ENCODE assay signal across 26 cellular contexts in the genomic region with DNA sequence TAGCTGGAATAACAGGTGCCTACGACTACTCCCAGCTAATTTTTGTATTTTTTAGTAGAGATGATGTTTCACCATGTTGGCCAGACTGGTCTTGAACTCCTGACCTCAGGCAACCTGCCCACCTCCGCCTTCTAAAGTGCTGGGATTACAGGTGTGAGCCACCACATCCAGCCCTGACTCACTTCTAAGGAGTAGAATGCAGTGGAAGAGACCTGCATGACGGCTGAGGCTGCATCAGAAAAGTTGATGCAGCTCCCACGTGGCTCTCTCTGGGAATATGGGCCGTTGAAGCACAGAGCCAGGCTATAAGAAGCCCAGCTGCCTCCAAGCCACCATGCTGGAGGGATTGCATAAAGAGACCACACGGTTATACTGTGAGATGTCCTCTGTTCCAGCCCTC.
"Had no signal": no experiment of that assay in that cellular context is flagged by ENCODE, and none has a peak within 500 bp of the region (broad histone marks: within the 10 kb centered on the region; RNA-seq: fewer than 3 reads in every experiment).

No MANE protein-coding gene starts in this region.

- H3K36me3 Mint-ChIP-seq: immature natural killer cell; naive thymus-derived CD8-positive, alpha-beta T cell; neural progenitor cell; WTC11 had no signal

- H3K9ac ChIP-seq: neural progenitor cell had no signal

- DNase-seq: activated CD4-positive, alpha-beta T cell treated with anti-CD3 and anti-CD28 coated beads for 4 hours; activated CD4-positive, alpha-beta T cell treated with anti-CD3 and anti-CD28 coated beads, Interleukin-2, amount 50 U/mL, for 48 hours; activated effector memory CD4-positive, alpha-beta T cell treated with anti-CD3 and anti-CD28 coated beads, Interleukin-2, amount 50 U/mL, for 16 hours; activated naive CD4-positive, alpha-beta T cell treated with anti-CD3 and anti-CD28 coated beads, Interleukin-2, amount 50 U/mL, for 16 hours; activated naive CD8-positive, alpha-beta T cell treated with anti-CD3 and anti-CD28 coated beads, Interleukin-2, amount 50 U/mL, for 24 hours; body of pancreas; effector CD4-positive, alpha-beta T cell; glutamatergic neuron; immature natural killer cell; kidney glomerular epithelial cell; naive thymus-derived CD8-positive, alpha-beta T cell; retina; stimulated activated CD4-positive, alpha-beta T cell treated with anti-CD3 and anti-CD28 coated beads, Interleukin-4, amount 100 ng/mL, for 1 hour; stimulated activated naive CD8-positive, alpha-beta T cell treated with anti-CD3 and anti-CD28 coated beads, Interleukin-15, Interleukin-2, amounts not matched to agents 100 U/mL and 50 U/mL, for 24 hours; T1000; upper lobe of left lung had no signal

- H3K27ac ChIP-seq: body of pancreas, hepatocyte, left lung, neural progenitor cell, upper lobe of left lung had no signal

- H2AFZ ChIP-seq: hepatocyte, neural progenitor cell had no signal

- H3K9me3 Mint-ChIP-seq: activated naive CD8-positive, alpha-beta T cell treated with anti-CD3 and anti-CD28 coated beads, Interleukin-2, amount 50 U/mL, for 24 hours; dendritic cell treated with granulocyte-macrophage colony-stimulating factor and Interleukin-4, amounts not matched to agents 40 ng/mL and 50 ng/mL, for 4 days; immature natural killer cell; naive thymus-derived CD8-positive, alpha-beta T cell; neural progenitor cell; T-helper 1 cell treated with Interleukin-12 subunit alpha and Interleukin-12 subunit beta and Interleukin-4 antibody, amounts not matched to agents 30 μg/mL and 1 μg/mL, for 36 hours; WTC11 had no signal

- H3K79me2 ChIP-seq: hepatocyte had no signal

- H3K4me1 Mint-ChIP-seq: activated naive CD8-positive, alpha-beta T cell treated with anti-CD3 and anti-CD28 coated beads, Interleukin-2, amount 50 U/mL, for 24 hours; immature natural killer cell; neural progenitor cell; WTC11 had no signal

- H3K4me2 ChIP-seq: hepatocyte, neural progenitor cell had no signal

- H3K27me3 Mint-ChIP-seq: activated naive CD8-positive, alpha-beta T cell treated with anti-CD3 and anti-CD28 coated beads, Interleukin-2, amount 50 U/mL, for 24 hours; dendritic cell treated with granulocyte-macrophage colony-stimulating factor and Interleukin-4, amounts not matched to agents 40 ng/mL and 50 ng/mL, for 4 days; naive thymus-derived CD8-positive, alpha-beta T cell; progenitor cell of endocrine pancreas had no signal

- H3K27me3 ChIP-seq: body of pancreas, hepatocyte, left lung, neural progenitor cell, upper lobe of left lung had no signal

- H3K36me3 ChIP-seq: left lung, neural progenitor cell, upper lobe of left lung had no signal

- ATAC-seq: activated naive CD8-positive, alpha-beta T cell treated with anti-CD3 and anti-CD28 coated beads, Interleukin-2, amount 50 U/mL, for 24 hours; body of pancreas; esophagus mucosa; left lung; naive thymus-derived CD8-positive, alpha-beta T cell; stimulated activated naive CD8-positive, alpha-beta T cell treated with anti-CD3 and anti-CD28 coated beads, Interleukin-15, Interleukin-2, amounts not matched to agents 100 U/mL and 50 U/mL, for 24 hours; WTC11 had no signal

- FAIRE-seq: frontal cortex had no signal

- H3K27ac Mint-ChIP-seq: activated naive CD8-positive, alpha-beta T cell treated with anti-CD3 and anti-CD28 coated beads, Interleukin-2, amount 50 U/mL, for 24 hours; dendritic cell treated with granulocyte-macrophage colony-stimulating factor and Interleukin-4, amounts not matched to agents 40 ng/mL and 50 ng/mL, for 4 days; immature natural killer cell; neural progenitor cell; progenitor cell of endocrine pancreas; T-helper 1 cell treated with Interleukin-12 subunit alpha and Interleukin-12 subunit beta and Interleukin-4 antibody, amounts not matched to agents 30 μg/mL and 1 μg/mL, for 36 hours; WTC11 had no signal

- H3K4me1 ChIP-seq: left lung, neural progenitor cell had no signal

- H3K9me3 ChIP-seq: body of pancreas, left lung, upper lobe of left lung had no signal

- H3K4me3 ChIP-seq: body of pancreas, hepatocyte, left lung, lung, neural progenitor cell, upper lobe of left lung had no signal

- H3K4me3 Mint-ChIP-seq: activated naive CD8-positive, alpha-beta T cell treated with anti-CD3 and anti-CD28 coated beads, Interleukin-2, amount 50 U/mL, for 24 hours; dendritic cell treated with granulocyte-macrophage colony-stimulating factor and Interleukin-4, amounts not matched to agents 40 ng/mL and 50 ng/mL, for 4 days; immature natural killer cell; naive thymus-derived CD8-positive, alpha-beta T cell; neural progenitor cell; T-helper 1 cell treated with Interleukin-12 subunit alpha and Interleukin-12 subunit beta and Interleukin-4 antibody, amounts not matched to agents 30 μg/mL and 1 μg/mL, for 36 hours; WTC11 had no signal
